9 cellular contexts compared by ENCODE assay signal in genomic region chr21:45255381-45256020, GRCh38. TPM values are rescaled to one million over a fixed set of nuclear protein-coding genes. Genes with fewer than 3 reads are reported as not detected.
DNase-seq lines count a peak whose midpoint lies in the region; ATAC-seq, FAIRE-seq and TF ChIP-seq lines count a peak whose summit lies in the region.
"Had no signal": no experiment of that assay in that cellular context is flagged by ENCODE, and none has a peak within 500 bp of the region (broad histone marks: within the 10 kb centered on the region; RNA-seq: fewer than 3 reads in every experiment).

No MANE protein-coding gene starts in this region.

- CTCF ChIA-PET in K562 (lab: Yijun Ruan, JAX; ENCODE audit: low intra/inter-chr PET ratio), result no interaction called here

- no peak for FAIRE-seq in K562 (lab: Jason Lieb, UNC)

- POLR2A ChIA-PET in K562 (lab: Yijun Ruan, JAX), result interaction anchor here (0.9 kb wide), 1 partner anchor 73 kb away, joined by 3 read pairs; no protein-coding TSS in a partner anchor

- H3K4me1 ChIP-seq in K562 (replicated peaks in 1 of 2; ENCODE audit: control insufficient read depth in 2 of 2, insufficient read depth in 2 of 2, low read length in 2 of 2) (peaks cover 23 to 48% of the 10 kb centered on the region in 2 experiments), lower lobe of right lung (peaks cover 10% of the 10 kb centered on the region)

- peak overlapping the region; percentile 2; the same call in 1 of the 2 replicates for H3K4me2 ChIP-seq in K562 (ENCODE audit: insufficient read depth, low read length)

- WGBS in K562 (ENCODE audit: insufficient coverage, low coverage, missing lambda C conversion rate), result 28% methylated on average over 14 of the region's 22 CpGs

- peak overlapping the region; percentile 46; the same call in 1 of the 2 replicates for H2AFZ ChIP-seq in K562 (ENCODE audit: low read depth, low read length)

- no peaks in the 10 kb centered on the region for H3K9me1 ChIP-seq in K562 (ENCODE audit: control insufficient read depth, insufficient read depth, low read length)

- 0 out of 2 replicates have a peak, but pooled peaks cover 2% of the 10 kb centered on the region for H3K9me3 ChIP-seq in K562 (replicated peaks; ENCODE audit: control insufficient read depth, insufficient read depth, low read depth, low read length)
- no peaks in the 10 kb centered on the region for H3K9me3 ChIP-seq in lower lobe of right lung

- no peak overlapping the region for H3K4me3 ChIP-seq in K562
- H3K4me3 ChIP-seq in lower lobe of right lung, result no peak overlapping the region

- H3K36me3 ChIP-seq in K562 (ENCODE audit: control insufficient read depth, insufficient read depth, low read length), result no peaks in the 10 kb centered on the region
- H3K36me3 ChIP-seq in lower lobe of right lung, result no peaks in the 10 kb centered on the region

- H3K27ac ChIP-seq in K562 (ENCODE audit: extremely low read depth, low read depth, low read length) (no peak overlapping the region), lower lobe of right lung (no peak overlapping the region)

- TF ChIP-seq CTCF in K562 (IDR thresholded peaks at IDR 0.05 in 2 of 3, conservative IDR thresholded peaks at IDR 0.05 in 1 of 3; ENCODE audit: insufficient read depth in 2 of 3, low read depth in 1 of 3, low read length in 3 of 3) (no peak), progenitor cell of endocrine pancreas (IDR thresholded peaks at IDR 0.05; ENCODE audit: unreplicated experiment) (no peak), lower lobe of right lung (IDR thresholded peaks at IDR 0.05) (no peak)

- in situ Hi-C loops in K562 (cut with MboI), result no loop called here

- no peaks in the 10 kb centered on the region for H3K79me2 ChIP-seq in K562 (ENCODE audit: control insufficient read depth, insufficient read depth, low read length)

- no peak overlapping the region for H3K4me3 Mint-ChIP-seq in progenitor cell of endocrine pancreas (ENCODE audit: low read depth)

- intact Hi-C loops in K562 (cut with micrococcal nuclease) (no loop called here), lower lobe of right lung (cut with DNase I) (no loop called here)

- H3K27me3 ChIP-seq in K562 (ENCODE audit: control insufficient read depth in 2 of 2, insufficient read depth in 2 of 2, low read length in 2 of 2) (peaks cover 30 to 69% of the 10 kb centered on the region in 2 experiments; a peak in 4 of 5 replicates), lower lobe of right lung (ENCODE audit: low read depth) (peaks cover 51% of the 10 kb centered on the region)

- no peaks in the 10 kb centered on the region for H3K36me3 Mint-ChIP-seq in progenitor cell of endocrine pancreas (ENCODE audit: insufficient read depth)

- ATAC-seq in K562, result peak; percentile 45
- ATAC-seq in lower lobe of right lung, result no peak

- TF ChIP-seq EP300 in K562 (IDR thresholded peaks at IDR 0.05; ENCODE audit: low read length), result no peak

- no peak overlapping the region for H3K27ac Mint-ChIP-seq in progenitor cell of endocrine pancreas

- H3K9ac ChIP-seq in K562 (ENCODE audit: insufficient read depth in 1 of 2, low read depth in 2 of 2, low read length in 2 of 2), result 0 out of 4 replicates have a peak overlapping the region, but pooled peaks of 1 of the 2 experiments have one; percentile 32

- peak; percentile 64 for DNase-seq in activated effector memory CD4-positive, alpha-beta T cell treated with anti-CD3 and anti-CD28 coated beads, Interleukin-2, amount 50 U/mL, for 16 hours
- no peak for DNase-seq in activated effector memory CD4-positive, alpha-beta T cell treated with Interleukin-2 at 50 U/mL for 16 hours
- DNase-seq in NCI-H2107 treated with DMSO at 0.1 percent for 48 hours (lab: John Stamatoyannopoulos, UW; ENCODE audit: unreplicated experiment) (peak; percentile 75), K562 (ENCODE audit: extremely low read depth in 1 of 4, low spot score in 3 of 4) (peak; percentile 59 to 85 (median 74)), progenitor cell of endocrine pancreas (ENCODE audit: low spot score, unreplicated experiment) (peak; percentile 9), lower lobe of right lung (no peak), glomerular visceral epithelial cell (ENCODE audit: extremely low spot score) (no peak), globus pallidus (ENCODE audit: low spot score) (no peak)
- DNase-seq: IMR-90 had no signal

- no peak for TF ChIP-seq POLR2A in K562 (conservative IDR thresholded peaks at IDR 0.05)

- H3K9me3 Mint-ChIP-seq in progenitor cell of endocrine pancreas (ENCODE audit: low read depth), result no peaks in the 10 kb centered on the region

- H4K20me1 ChIP-seq in K562 (replicated peaks; ENCODE audit: control insufficient read depth, insufficient read depth, low read length), result peaks cover 24% of the 10 kb centered on the region; the same call in 1 of the 2 replicates

- TF ChIP-seq RAD21 in K562 (CRISPR knock-in tag; conservative IDR thresholded peaks at IDR 0.05 in 1 of 2, IDR thresholded peaks at IDR 0.05 in 1 of 2), result no peak

- no TSS peak for BruUV-seq in K562 (replicated peaks; lab: Mats Ljungman, UMichigan)

- H3K4me1 Mint-ChIP-seq in progenitor cell of endocrine pancreas (ENCODE audit: low read depth), result no peaks in the 10 kb centered on the region

- H3K27me3 Mint-ChIP-seq in progenitor cell of endocrine pancreas, result peaks cover 10% of the 10 kb centered on the region

TF ChIP-seq in K562, 482 proteins besides CTCF, POLR2A, EP300 and RAD21 (continues in another document):
- TF ChIP-seq ZNF12 (CRISPR knock-in tag; IDR thresholded peaks at IDR 0.05) (0 out of 2 replicates have a peak, but pooled peaks have one; percentile 23), TFE3 (CRISPR knock-in tag; IDR thresholded peaks at IDR 0.05) (peak; percentile 22; the same call in 1 of the 2 replicates), RAD51 (IDR thresholded peaks at IDR 0.05; ENCODE audit: borderline replicate concordance, low read depth) (peak; percentile 96), E2F4 (CRISPR knock-in tag; IDR thresholded peaks at IDR 0.05; ENCODE audit: low read depth) (no peak), CXXC5 (CRISPR knock-in tag; IDR thresholded peaks at IDR 0.05) (peak; percentile 32), TRIM24 (IDR thresholded peaks at IDR 0.05) (peak; percentile 33 to 49; a peak in 1 of 4 replicates), HMGXB4 (CRISPR knock-in tag; IDR thresholded peaks at IDR 0.05) (no peak), ZNF197 (CRISPR knock-in tag; IDR thresholded peaks at IDR 0.05; ENCODE audit: low read depth) (no peak), CBFA2T3 (IDR thresholded peaks at IDR 0.05) (peak; percentile 61)

RNA-seq across cellular contexts. Expression of gene POFUT2, which starts 32.2 kb away (rescaled TPM):
- 120 and 232 TPM in 2 replicates for total RNA-seq in K562 (2011; cell fraction: chromatin; rRNA removed; ENCODE audit: low replicate concordance)
- total RNA-seq in K562 (2011; cell fraction: nucleolus; rRNA removed), result 126 and 138 TPM in 2 replicates
- 113 and 131 TPM in 2 replicates for total RNA-seq in K562 (2011; cell fraction: nucleoplasm; rRNA removed)
- 11.0 and 16.7 TPM in 2 replicates for total RNA-seq in K562 (2014; rRNA removed)
- total RNA-seq in K562 (2014; rRNA removed; fragmentation: Illumina TruSeq; extraction: Trizol), result 7.6 and 9.2 TPM in 2 replicates
- total RNA-seq in K562 (2015; rRNA removed; fragmentation: Illumina TruSeq; extraction: Trizol), result 9.2 and 9.5 TPM in 2 replicates
- total RNA-seq in K562 (2021), result 24.2 and 24.6 TPM in 2 replicates
- polyA plus RNA-seq in K562 (2011; rRNA removed), result 15.6 and 25.2 TPM in 2 replicates
- polyA plus RNA-seq in K562 (2011; cell fraction: cytosol; rRNA removed), result 9.5 and 12.5 TPM in 2 replicates
- polyA plus RNA-seq in K562 (2011; cell fraction: nucleus; rRNA removed), result 152 and 163 TPM in 2 replicates
- 16.7 and 35.4 TPM in 2 replicates for polyA plus RNA-seq in K562 (2012)
- polyA plus RNA-seq in K562 (2014; fragmentation: Illumina TruSeq; extraction: Trizol), result 18.0 and 21.0 TPM in 2 replicates
- 1 to 10 TPM; 1.1 to 2.9 TPM for polyA plus RNA-seq in K562 (2014; fragmentation: Nextera tagmentation; extraction: Ambion mirVana)
- 18.3 and 21.2 TPM in 2 replicates for polyA plus RNA-seq in K562 (2014; rRNA removed)
- 6.4 and 6.5 TPM in 2 replicates for polyA minus RNA-seq in K562 (2011; rRNA and poly(A)+ RNA removed)
- 3.6 and 8.4 TPM in 2 replicates for polyA minus RNA-seq in K562 (2011; cell fraction: cytosol; rRNA and poly(A)+ RNA removed)
- 33.5 and 49.3 TPM in 2 replicates for polyA minus RNA-seq in K562 (2011; cell fraction: nucleus; rRNA and poly(A)+ RNA removed)
- 47.8 and 51.5 TPM in 2 replicates for total RNA-seq in progenitor cell of endocrine pancreas
- 29.1 TPM for total RNA-seq in lower lobe of right lung

Comparison
In these comparisons a context has a peak if more than half of its experiments do, and no peak if none do; other contexts are left out.
1. DNase-seq: peak in activated effector memory CD4-positive, alpha-beta T cell treated with anti-CD3 and anti-CD28 coated beads, Interleukin-2, amount 50 U/mL, for 16 hours (single experiment), NCI-H2107 treated with DMSO at 0.1 percent for 48 hours (single experiment), K562 (4 of 4) and progenitor cell of endocrine pancreas (single experiment); none in activated effector memory CD4-positive, alpha-beta T cell treated with Interleukin-2 at 50 U/mL for 16 hours (single experiment), lower lobe of right lung (single experiment), glomerular visceral epithelial cell (single experiment) and globus pallidus (single experiment).